In the genomic region with DNA sequence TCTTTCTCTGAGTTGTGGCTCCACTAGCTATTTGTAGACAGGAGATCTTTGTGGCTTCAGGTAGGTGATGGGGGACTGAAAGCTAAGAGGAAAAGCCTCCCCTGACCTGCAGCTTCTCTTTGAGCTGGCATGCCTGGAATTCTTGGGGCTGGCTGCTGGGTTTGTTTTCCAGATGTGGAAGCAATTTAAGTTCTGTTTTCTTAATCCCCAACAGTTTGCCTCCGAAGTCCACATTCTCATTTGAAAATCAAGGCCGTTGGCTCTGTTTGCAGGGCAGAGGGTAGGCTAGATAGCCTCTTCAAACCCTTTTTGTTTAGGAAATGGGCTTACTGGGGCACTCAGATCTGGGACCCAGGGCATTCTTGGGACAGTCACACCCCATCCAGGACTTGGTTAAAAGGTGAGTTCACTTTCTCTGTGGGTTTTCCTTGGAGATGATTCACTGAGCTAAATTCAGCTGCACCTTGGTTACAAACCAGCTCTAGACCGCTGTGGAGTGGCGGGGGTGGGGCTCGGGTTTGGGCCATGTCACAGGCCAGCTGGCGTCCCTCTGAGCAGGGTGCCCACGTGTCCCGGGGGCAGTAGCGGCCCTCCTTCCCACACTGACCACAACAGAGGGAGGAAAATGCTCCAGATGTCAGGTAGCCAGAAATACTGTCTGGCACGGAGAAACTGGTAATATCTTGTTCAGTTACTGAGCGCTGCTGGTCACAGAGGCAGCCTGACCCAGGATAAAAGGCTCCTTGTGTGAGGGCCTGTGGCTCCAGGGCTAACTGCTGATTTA, we compare ENCODE assay signal across 9 cellular contexts.
A peak's percentile ranks its signal among the peaks of the same experiment; 100 is the strongest.
DNase-seq lines count a peak whose midpoint lies in the region; ATAC-seq and TF ChIP-seq lines count a peak whose summit lies in the region.
"Had no signal": no experiment of that assay in that cellular context is flagged by ENCODE, and none has a peak within 500 bp of the region (broad histone marks: within the 10 kb centered on the region; RNA-seq: fewer than 3 reads in every experiment).

No MANE protein-coding gene starts in this region.

- H3K36me3 ChIP-seq in Caco-2 (ENCODE audit: control insufficient read depth, insufficient read depth, low read length) (no peaks in the 10 kb centered on the region), Panc1 (ENCODE audit: control insufficient read depth, insufficient read depth, low read length) (no peaks in the 10 kb centered on the region)

- CTCF ChIA-PET in Caco-2 (lab: Charles Lee) (interaction anchor here (0.7 to 3.4 kb wide), 5 partner anchors 12 to 43 kb away, joined by 3 to 21 read pairs (median 5); no protein-coding TSS in a partner anchor), Panc1 (lab: Charles Lee) (interaction anchor here (0.6 kb wide), 2 partner anchors 107 to 123 kb away, joined by 3 to 5 read pairs; no protein-coding TSS in a partner anchor)

- BruUV-seq in Caco-2 (replicated peaks; lab: Mats Ljungman, UMichigan), result no TSS peak
- BruUV-seq in Panc1 (replicated peaks; lab: Mats Ljungman, UMichigan), result no TSS peak

- POLR2A ChIA-PET in Caco-2 (lab: Charles Lee) (interaction anchor here (1.4 to 2.6 kb wide), 2 partner anchors 10 to 12 kb away, joined by 10 to 24 read pairs; no protein-coding TSS in a partner anchor), Panc1 (lab: Charles Lee) (no interaction called here)

- H3K4me1 Mint-ChIP-seq in Caco-2 (ENCODE audit: low read depth, unreplicated experiment), result peaks cover 31% of the 10 kb centered on the region

- H3K4me1 ChIP-seq in Caco-2, result peaks cover 61% of the 10 kb centered on the region
- peaks cover 17% of the 10 kb centered on the region for H3K4me1 ChIP-seq in Panc1 (ENCODE audit: control insufficient read depth, insufficient read depth, low read length)

- H3K4me3 ChIP-seq in Caco-2 (ENCODE audit: low read depth, low read length), result no peak overlapping the region
- no peak overlapping the region for H3K4me3 ChIP-seq in Panc1 (ENCODE audit: low read depth in 2 of 2, low read length in 2 of 2)
- H3K4me3 ChIP-seq in fibroblast of pulmonary artery (replicated peaks; ENCODE audit: low read depth, low read length), result no peak overlapping the region

- H3K9me3 ChIP-seq in Caco-2 (no peaks in the 10 kb centered on the region), Panc1 (ENCODE audit: control insufficient read depth, insufficient read depth, low read depth, low read length) (no peaks in the 10 kb centered on the region)

- intact Hi-C loops in Caco-2 (cut with micrococcal nuclease; ENCODE audit: unreplicated experiment), result no loop called here
- intact Hi-C loops in Panc1 (cut with micrococcal nuclease; ENCODE audit: unreplicated experiment), result no loop called here

- no peaks in the 10 kb centered on the region for H3K27me3 Mint-ChIP-seq in Caco-2 (ENCODE audit: insufficient read depth, unreplicated experiment)

- peak overlapping the region; percentile 37 for H3K4me3 Mint-ChIP-seq in Caco-2 (ENCODE audit: unreplicated experiment)
- H3K4me3 Mint-ChIP-seq: nephron had no signal

- no peak for TF ChIP-seq CTCF in Caco-2 (IDR thresholded peaks at IDR 0.05; ENCODE audit: insufficient read depth in 1 of 2, low read depth in 1 of 2, low read length in 1 of 2, severe bottlenecking in 1 of 2, unreplicated experiment in 1 of 2)
- TF ChIP-seq CTCF in Panc1 (IDR thresholded peaks at IDR 0.05), result no peak
- no peak for TF ChIP-seq CTCF in fibroblast of pulmonary artery (IDR thresholded peaks at IDR 0.05; ENCODE audit: low read length, missing control alignments)

- H3K27ac Mint-ChIP-seq in Caco-2 (ENCODE audit: unreplicated experiment), result peak overlapping the region; percentile 80

- H3K9me3 Mint-ChIP-seq in Caco-2 (ENCODE audit: unreplicated experiment), result no peaks in the 10 kb centered on the region
- H3K9me3 Mint-ChIP-seq: nephron had no signal

- peaks cover 38% of the 10 kb centered on the region for H3K36me3 Mint-ChIP-seq in Caco-2 (ENCODE audit: insufficient read depth, unreplicated experiment)

- H3K27me3 ChIP-seq in Caco-2 (replicated peaks; ENCODE audit: control insufficient read depth, insufficient read depth, low read length), result no peaks in the 10 kb centered on the region
- H3K27me3 ChIP-seq in Panc1 (ENCODE audit: control insufficient read depth, insufficient read depth, low read length), result no peaks in the 10 kb centered on the region; the same call in 1 of the 2 replicates

- DNase-seq in Caco-2, result peak in 1 of 2 experiments; percentile 58
- no peak for DNase-seq in Panc1 (ENCODE audit: low read depth, low spot score)
- DNase-seq in fibroblast of pulmonary artery (ENCODE audit: low read depth), result peak; percentile 24
- peak in 49 of 56 donors; percentile 19 to 87 (median 63) for DNase-seq in nucleus accumbens (lab: John Stamatoyannopoulos, UW)
- DNase-seq in HCEC 1CT, result no peak
- DNase-seq in D341Med (ENCODE audit: low spot score), result no peak

- H3K27ac ChIP-seq in Panc1 (ENCODE audit: low read length), result peak overlapping the region; percentile 63

- in situ Hi-C loops in Panc1 (cut with HindIII; ENCODE audit: low pct_unique_long_range_greater_than_20kb, low sequenced_read_pairs), result no loop called here

- ATAC-seq in Panc1 (peak; percentile 74), GM19455 (IDR thresholded peaks at IDR 0.05; ENCODE audit: unreplicated experiment) (no peak), HG03457 (IDR thresholded peaks at IDR 0.05; ENCODE audit: unreplicated experiment) (no peak)

Comparison
In these comparisons a context has a peak if more than half of its experiments do, and no peak if none do; other contexts are left out.
1. DNase-seq: peak in fibroblast of pulmonary artery (single experiment) and nucleus accumbens (49 of 56); none in Panc1 (single experiment), HCEC 1CT (single experiment) and D341Med (single experiment).